23 cellular contexts compared by ENCODE assay signal in the genomic region with DNA sequence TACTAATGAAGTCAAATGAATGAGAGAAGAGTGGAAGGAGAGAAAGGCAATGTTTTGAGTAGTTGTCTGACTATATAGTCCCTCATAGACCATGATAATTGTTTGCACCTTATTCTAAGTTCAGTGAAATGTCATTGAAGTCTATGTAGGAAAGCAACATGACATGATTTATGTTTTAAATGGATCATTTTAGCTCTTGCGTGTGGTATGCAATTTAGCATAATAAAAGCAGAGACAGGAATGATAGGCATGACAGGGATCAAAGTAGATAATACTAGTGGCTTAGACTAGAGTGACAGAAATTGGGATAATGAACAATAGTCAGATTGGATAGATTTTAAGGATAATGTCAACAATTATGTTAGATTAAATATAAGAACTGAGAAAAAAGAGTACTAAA.
"Had no signal": no experiment of that assay in that cellular context is flagged by ENCODE, and none has a peak within 500 bp of the region (broad histone marks: within the 10 kb centered on the region; RNA-seq: fewer than 3 reads in every experiment).

No MANE protein-coding gene starts in this region.

- FAIRE-seq: HTR-8/SVneo, K562, RCC 7860 had no signal

- H3K4me3 ChIP-seq: K562, SJSA1, SK-N-MC had no signal

- DNase-seq: Kasumi-1, MM.1S, NCI-H1092 treated with DMSO at 0.1 percent for 48 hours, NCI-H1436, NCI-H187, NCI-H2029, NCI-H2081 treated with DMSO at 0.1 percent for 48 hours, NCI-H2171, NCI-H226, NCI-H446, NCI-H510A, NCI-H524 treated with DMSO at 0.1 percent for 48 hours, Right ventricle myocardium superior, RPMI8226, SIG-M5 had no signal

- H3K9ac ChIP-seq: KMS-11 had no signal

- H3K4me3 Mint-ChIP-seq: IgD-negative memory B cell had no signal

- H3K4me1 ChIP-seq: SJSA1 had no signal

- H3K4me1 Mint-ChIP-seq: IgD-negative memory B cell had no signal

- H3K9me3 ChIP-seq: SJSA1 had no signal

- H3K27ac ChIP-seq: HL-60, KMS-11, SJSA1, SK-N-MC had no signal

- H3K36me3 ChIP-seq: SJSA1 had no signal

- H3K9me3 Mint-ChIP-seq: IgD-negative memory B cell had no signal

- H3K27me3 ChIP-seq: SJSA1 had no signal

- H3K36me3 Mint-ChIP-seq: IgD-negative memory B cell had no signal

- H3K4me2 ChIP-seq: KMS-11 had no signal

- ATAC-seq: K562 had no signal

- H3K27ac Mint-ChIP-seq: IgD-negative memory B cell had no signal
